8 cellular contexts compared by ENCODE assay signal in genomic region chr13:110616103-110617101, GRCh38. TPM values are rescaled to one million over a fixed set of nuclear protein-coding genes. Genes with fewer than 3 reads are reported as not detected.
DNase-seq lines count a peak whose midpoint lies in the region; ATAC-seq, FAIRE-seq and TF ChIP-seq lines count a peak whose summit lies in the region.

No MANE protein-coding gene starts in this region.

- H3K27me3 ChIP-seq in GM23248 (replicated peaks; ENCODE audit: insufficient read depth) = no peaks in the 10 kb centered on the region
- H3K27me3 ChIP-seq in pancreas = no peaks in the 10 kb centered on the region

- 11% methylated on average over 30 to 34 of the region's 37 CpGs for WGBS in GM23248 (ENCODE audit: low coverage in 1 of 2, low lambda C conversion rate in 2 of 2, missing lambda C conversion rate in 2 of 2), 2 experiments
- WGBS in pancreas, 2 donors = 3% methylated on average over 37 of the region's 37 CpGs

- ATAC-seq in pancreas = peak; percentile 41 to 60 (median 48)

- H3K9ac ChIP-seq in GM23248 = peak overlapping the region; percentile 94

- H3K9me2 ChIP-seq in GM23248 (ENCODE audit: insufficient read depth) = no peaks in the 10 kb centered on the region

- H3K4me1 ChIP-seq in GM23248 (ENCODE audit: insufficient read depth) (peaks cover 22% of the 10 kb centered on the region), pancreas (peaks cover 21 to 40% (median 22%) of the 10 kb centered on the region in 3 donors)

- TF ChIP-seq CTCF in LNCaP clone FGC (IDR thresholded peaks at IDR 0.05; ENCODE audit: control insufficient read depth, extremely low read depth, insufficient read depth) (0 out of 2 replicates have a peak, but pooled peaks have one; percentile 12), fibroblast of pulmonary artery (IDR thresholded peaks at IDR 0.05; ENCODE audit: low read length, missing control alignments) (no peak), pancreas (IDR thresholded peaks at IDR 0.05) (no peak)

- H3K9me3 ChIP-seq in GM23248 (ENCODE audit: low read depth) (no peaks in the 10 kb centered on the region), pancreas (no peaks in the 10 kb centered on the region)

- H3F3A ChIP-seq in GM23248 (ENCODE audit: insufficient read depth) = peaks cover 16% of the 10 kb centered on the region; the same call in 1 of the 2 replicates

- in situ Hi-C loops in GM23248 (cut with MboI) = no loop called here

- DNase-seq in NCI-H1092 treated with DMSO at 0.1 percent for 48 hours (lab: John Stamatoyannopoulos, UW) = peak; percentile 16
- DNase-seq in NCI-H1092 (lab: John Stamatoyannopoulos, UW) = no peak
- peak; percentile 94 for DNase-seq in GM23248
- no peak for DNase-seq in LNCaP clone FGC (ENCODE audit: low read depth)
- peak; percentile 33 for DNase-seq in activated T-cell treated with anti-CD3 and anti-CD28 coated beads for 48 hours (ENCODE audit: low read depth)
- DNase-seq in fibroblast of pulmonary artery (ENCODE audit: low read depth) = peak; percentile 38
- DNase-seq in pancreas = peak; percentile 39 to 81 (median 70)
- no peak for DNase-seq in HuH-7.5 (ENCODE audit: low spot score)

- peaks cover 55% of the 10 kb centered on the region for H3K79me2 ChIP-seq in GM23248 (ENCODE audit: insufficient read depth)

- H3K4me3 ChIP-seq in GM23248 (peak overlapping the region; percentile 81), LNCaP clone FGC (ENCODE audit: low read depth, low read length) (peak overlapping the region; percentile 89), fibroblast of pulmonary artery (replicated peaks; ENCODE audit: low read depth, low read length) (peak overlapping the region; percentile 65), pancreas (peak overlapping the region; percentile 74 to 98 (median 94))

- intact Hi-C loops in pancreas (cut with DNase I) = no loop called here

- H2AFZ ChIP-seq in GM23248 = peak overlapping the region; percentile 98

- H3K4me2 ChIP-seq in GM23248 (ENCODE audit: unreplicated experiment) = peak overlapping the region; percentile 85

- peaks cover 11% of the 10 kb centered on the region for H4K20me1 ChIP-seq in GM23248 (ENCODE audit: insufficient read depth)

- H3K27ac ChIP-seq in GM23248 = peak overlapping the region; percentile 93
- peak overlapping the region; percentile 78 to 94 (median 90) for H3K27ac ChIP-seq in pancreas

- FAIRE-seq in pancreas (lab: Jason Lieb, UNC) = no peak

- H3K36me3 ChIP-seq in GM23248 (ENCODE audit: low read depth) (no peaks in the 10 kb centered on the region), pancreas (no peaks in the 10 kb centered on the region)

RNA-seq across cellular contexts. Expression of gene NAXD, which starts 1.1 kb away (rescaled TPM):
- total RNA-seq in GM23248 (2014; rRNA removed; shearing (Covaris generic)) = 23.5 and 34.0 TPM in 2 replicates
- 26.9 and 28.1 TPM in 2 replicates for polyA plus RNA-seq in GM23248 (2016; fragmentation: Nextera tagmentation; extraction: Ambion mirVana)
- 10 to 100 TPM; 17.4 to 25.1 (median 19.4) TPM for total RNA-seq in pancreas
- 10 to 100 TPM; 34.8 to 56.4 TPM for polyA plus RNA-seq in pancreas

RNA-seq across cellular contexts. Expression of gene RAB20, which starts 54.9 kb away (rescaled TPM):
- 3.3 and 6.4 TPM in 2 replicates for total RNA-seq in GM23248 (2014; rRNA removed; shearing (Covaris generic))
- polyA plus RNA-seq in GM23248 (2016; fragmentation: Nextera tagmentation; extraction: Ambion mirVana) (2.7 TPM in 2 replicates), pancreas (10 to 100 TPM; 10.9 to 23.6 TPM)
- total RNA-seq in pancreas = 10 to 100 TPM in 5 of 6 donors, 1 to 10 TPM in 1; 9.3 to 23.1 (median 14.2) TPM

Comparison
In these comparisons a context has a peak if more than half of its experiments do, and no peak if none do; other contexts are left out.
1. DNase-seq: peak in NCI-H1092 treated with DMSO at 0.1 percent for 48 hours (single experiment), GM23248 (single experiment), activated T-cell treated with anti-CD3 and anti-CD28 coated beads for 48 hours (single experiment), fibroblast of pulmonary artery (single experiment) and pancreas (6 of 6); none in NCI-H1092 (single experiment), LNCaP clone FGC (single experiment) and HuH-7.5 (single experiment).
2. Peak in every context shown above with its lines, with median percentiles within 50 percentile points of each other: H3K4me3 ChIP-seq.